Comparison of ENCODE assay signal across 9 cellular contexts in the genomic region with DNA sequence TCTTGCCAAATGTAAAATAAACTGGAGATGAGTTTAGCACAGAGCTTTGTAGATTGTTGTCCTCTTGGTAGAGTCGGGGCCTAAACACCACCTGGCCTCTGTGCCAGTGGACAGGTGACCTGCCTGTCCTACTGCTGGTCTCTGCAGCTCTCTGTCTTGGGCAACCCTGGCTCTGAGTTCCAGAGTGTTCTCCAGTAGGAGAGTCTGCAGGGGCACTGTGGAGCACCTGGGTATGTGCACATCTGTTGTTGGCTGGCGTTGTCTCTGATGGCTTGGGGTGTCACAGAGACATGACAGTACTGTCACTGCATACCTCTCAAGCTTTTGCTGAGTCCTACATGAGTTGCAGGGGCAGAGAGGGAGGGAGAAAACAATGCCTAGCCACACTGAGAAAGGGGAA.
"Had no signal": no experiment of that assay in that cellular context is flagged by ENCODE, and none has a peak within 500 bp of the region (broad histone marks: within the 10 kb centered on the region; RNA-seq: fewer than 3 reads in every experiment).

No MANE protein-coding gene starts in this region.

- DNase-seq: activated CD4-positive, alpha-beta T cell treated with anti-CD3 and anti-CD28 coated beads, Interleukin-2, amount 50 U/mL, for 1 hour; activated naive CD4-positive, alpha-beta T cell treated with anti-CD3 and anti-CD28 coated beads for 36 hours; activated T-cell treated with anti-CD3 and anti-CD28 coated beads for 4 hours; adrenal gland; effector memory CD8-positive, alpha-beta T cell; immature natural killer cell; T-helper 2 cell had no signal

- H3K9me3 ChIP-seq: adrenal gland, body of pancreas had no signal

- H3K27ac ChIP-seq: adrenal gland, body of pancreas had no signal

- H3K27me3 ChIP-seq: adrenal gland, body of pancreas had no signal

- H3K4me3 ChIP-seq: adrenal gland, body of pancreas had no signal

- H3K36me3 ChIP-seq: adrenal gland had no signal

- ATAC-seq: activated T-helper 17 cell treated with anti-CD3 and anti-CD28 coated beads, Interleukin-2, amount 50 U/mL, for 72 hours; body of pancreas; effector memory CD8-positive, alpha-beta T cell had no signal
